In genomic region chr17:77665833-77666232, GRCh38 we compare ENCODE assay signal across 17 cellular contexts.
DNase-seq lines count a peak whose midpoint lies in the region; ATAC-seq and TF ChIP-seq lines count a peak whose summit lies in the region.
"Had no signal": no experiment of that assay in that cellular context is flagged by ENCODE, and none has a peak within 500 bp of the region (broad histone marks: within the 10 kb centered on the region; RNA-seq: fewer than 3 reads in every experiment).

No MANE protein-coding gene starts in this region.

- no peaks in the 10 kb centered on the region for H3K9me2 ChIP-seq in DOHH2 (replicated peaks; ENCODE audit: control insufficient read depth, low read length)

- no peak for DNase-seq in activated CD4-positive, alpha-beta T cell treated with anti-CD3 and anti-CD28 coated beads, Interleukin-2, amount 10 ng/mL, durations not matched to agents 7 days and 5 days
- DNase-seq in activated CD4-positive, alpha-beta T cell treated with anti-CD3 and anti-CD28 coated beads for 4 hours: no peak
- no peak for DNase-seq in naive thymus-derived CD8-positive, alpha-beta T cell
- DNase-seq in stimulated activated CD4-positive, alpha-beta T cell treated with anti-CD3 and anti-CD28 coated beads, Interleukin-12 subunit alpha, Interleukin-12 subunit beta, amount 100 ng/mL, for 4 hours: no peak
- DNase-seq: ACHN; activated CD4-positive, CD25-positive, alpha-beta regulatory T cell; GDM1; NCI-H1048; NCI-H2081 treated with DMSO at 0.1 percent for 48 hours; NCI-H526; SIG-M5 had no signal

- ATAC-seq in activated T-helper 17 cell treated with anti-CD3 and anti-CD28 coated beads, Interleukin-2, amount 50 U/mL, for 72 hours (replicated peaks): no peak
- ATAC-seq in naive thymus-derived CD8-positive, alpha-beta T cell: no peak
- ATAC-seq in GM18861 (IDR thresholded peaks at IDR 0.05; ENCODE audit: unreplicated experiment) (no peak), GM21390 (IDR thresholded peaks at IDR 0.05; ENCODE audit: unreplicated experiment) (no peak)

- H3K4me2 ChIP-seq in DOHH2 (ENCODE audit: low read length): peak overlapping the region; percentile 79

- peaks cover under 1% of the 10 kb centered on the region; the same call in 1 of the 2 replicates for H3K27me3 ChIP-seq in DOHH2 (ENCODE audit: control insufficient read depth, low read length)
- H3K27me3 ChIP-seq: spleen had no signal

- peak overlapping the region; percentile 98 for H3K27ac Mint-ChIP-seq in activated CD4-positive, alpha-beta T cell treated with anti-CD3 and anti-CD28 coated beads, Interleukin-2, amount 10 ng/mL, durations not matched to agents 7 days and 5 days
- peak overlapping the region; percentile 93 for H3K27ac Mint-ChIP-seq in activated T-helper 17 cell treated with anti-CD3 and anti-CD28 coated beads, Interleukin-2, amount 50 U/mL, for 72 hours
- peak overlapping the region; percentile 94 to 99 (median 98) for H3K27ac Mint-ChIP-seq in naive thymus-derived CD8-positive, alpha-beta T cell

- H3K9me3 Mint-ChIP-seq in activated CD4-positive, alpha-beta T cell treated with anti-CD3 and anti-CD28 coated beads, Interleukin-2, amount 10 ng/mL, durations not matched to agents 7 days and 5 days: peaks cover 30% of the 10 kb centered on the region
- H3K9me3 Mint-ChIP-seq in activated T-helper 17 cell treated with anti-CD3 and anti-CD28 coated beads, Interleukin-2, amount 50 U/mL, for 72 hours: peaks cover 5% of the 10 kb centered on the region
- H3K9me3 Mint-ChIP-seq in naive thymus-derived CD8-positive, alpha-beta T cell: peaks cover 0 to 15% (median 9%) of the 10 kb centered on the region in 9 donors

- POLR2A ChIA-PET in activated CD4-positive, alpha-beta T cell treated with anti-CD3 and anti-CD28 coated beads, Interleukin-2, amount 10 ng/mL, durations not matched to agents 7 days and 5 days (lab: Charles Lee): no interaction called here
- POLR2A ChIA-PET in naive thymus-derived CD8-positive, alpha-beta T cell (lab: Charles Lee): interaction anchor here (0.5 to 3.8 kb wide), 5 partner anchors 15 to 1242 kb away, joined by 3 to 21 read pairs (median 5); no protein-coding TSS in a partner anchor

- no peaks in the 10 kb centered on the region for H4K20me1 ChIP-seq in DOHH2 (ENCODE audit: control insufficient read depth, insufficient read depth, low read depth, low read length)

- H3K4me1 ChIP-seq in DOHH2 (ENCODE audit: control insufficient read depth, low read length): peaks cover 37% of the 10 kb centered on the region

- H3K4me3 ChIP-seq in DOHH2 (ENCODE audit: low read length): peak overlapping the region; percentile 77

- H3K9me3 ChIP-seq in DOHH2 (ENCODE audit: control insufficient read depth, insufficient read depth, low read length): peaks cover 9% of the 10 kb centered on the region

- H3K36me3 Mint-ChIP-seq in activated CD4-positive, alpha-beta T cell treated with anti-CD3 and anti-CD28 coated beads, Interleukin-2, amount 10 ng/mL, durations not matched to agents 7 days and 5 days (ENCODE audit: low read depth): peaks cover 35% of the 10 kb centered on the region
- no peaks in the 10 kb centered on the region for H3K36me3 Mint-ChIP-seq in activated T-helper 17 cell treated with anti-CD3 and anti-CD28 coated beads, Interleukin-2, amount 50 U/mL, for 72 hours (ENCODE audit: low read depth)
- H3K36me3 Mint-ChIP-seq in naive thymus-derived CD8-positive, alpha-beta T cell: peaks cover 4 to 18% (median 8%) of the 10 kb centered on the region in 3 donors

- CTCF ChIA-PET in activated CD4-positive, alpha-beta T cell treated with anti-CD3 and anti-CD28 coated beads, Interleukin-2, amount 10 ng/mL, durations not matched to agents 7 days and 5 days (lab: Charles Lee): no interaction called here

- H3K36me3 ChIP-seq in DOHH2 (ENCODE audit: control insufficient read depth, low read length): 0 out of 2 replicates have a peak, but pooled peaks cover 3% of the 10 kb centered on the region
- H3K36me3 ChIP-seq: spleen had no signal

- no peaks in the 10 kb centered on the region for H3K79me2 ChIP-seq in DOHH2 (ENCODE audit: control insufficient read depth, low read length)

- H3F3A ChIP-seq in DOHH2 (ENCODE audit: control insufficient read depth, insufficient read depth): peaks cover 16% of the 10 kb centered on the region

- no peak for TF ChIP-seq CTCF in DOHH2 (IDR thresholded peaks at IDR 0.05; ENCODE audit: low read depth, low read length, poor library complexity, severe bottlenecking)

- H3K27ac ChIP-seq in DOHH2 (ENCODE audit: low read depth, low read length): peak overlapping the region; percentile 84

- peaks cover 51% of the 10 kb centered on the region for H3K4me1 Mint-ChIP-seq in activated CD4-positive, alpha-beta T cell treated with anti-CD3 and anti-CD28 coated beads, Interleukin-2, amount 10 ng/mL, durations not matched to agents 7 days and 5 days
- peaks cover 27% of the 10 kb centered on the region for H3K4me1 Mint-ChIP-seq in activated T-helper 17 cell treated with anti-CD3 and anti-CD28 coated beads, Interleukin-2, amount 50 U/mL, for 72 hours
- peaks cover 25 to 58% (median 46%) of the 10 kb centered on the region in 4 donors for H3K4me1 Mint-ChIP-seq in naive thymus-derived CD8-positive, alpha-beta T cell

- no peaks in the 10 kb centered on the region for H3K27me3 Mint-ChIP-seq in activated CD4-positive, alpha-beta T cell treated with anti-CD3 and anti-CD28 coated beads, Interleukin-2, amount 10 ng/mL, durations not matched to agents 7 days and 5 days
- no peaks in the 10 kb centered on the region for H3K27me3 Mint-ChIP-seq in activated T-helper 17 cell treated with anti-CD3 and anti-CD28 coated beads, Interleukin-2, amount 50 U/mL, for 72 hours
- H3K27me3 Mint-ChIP-seq in naive thymus-derived CD8-positive, alpha-beta T cell: no peaks in the 10 kb centered on the region

- H3K4me3 Mint-ChIP-seq in activated CD4-positive, alpha-beta T cell treated with anti-CD3 and anti-CD28 coated beads, Interleukin-2, amount 10 ng/mL, durations not matched to agents 7 days and 5 days: peak overlapping the region; percentile 77
- H3K4me3 Mint-ChIP-seq in activated T-helper 17 cell treated with anti-CD3 and anti-CD28 coated beads, Interleukin-2, amount 50 U/mL, for 72 hours: peak overlapping the region; percentile 87
- peak overlapping the region in 9 of 10 donors; percentile 88 to 98 (median 94) for H3K4me3 Mint-ChIP-seq in naive thymus-derived CD8-positive, alpha-beta T cell
- H3K4me3 Mint-ChIP-seq: neural crest cell had no signal
